ENCODE assay signal across 8 cellular contexts in the genomic region with DNA sequence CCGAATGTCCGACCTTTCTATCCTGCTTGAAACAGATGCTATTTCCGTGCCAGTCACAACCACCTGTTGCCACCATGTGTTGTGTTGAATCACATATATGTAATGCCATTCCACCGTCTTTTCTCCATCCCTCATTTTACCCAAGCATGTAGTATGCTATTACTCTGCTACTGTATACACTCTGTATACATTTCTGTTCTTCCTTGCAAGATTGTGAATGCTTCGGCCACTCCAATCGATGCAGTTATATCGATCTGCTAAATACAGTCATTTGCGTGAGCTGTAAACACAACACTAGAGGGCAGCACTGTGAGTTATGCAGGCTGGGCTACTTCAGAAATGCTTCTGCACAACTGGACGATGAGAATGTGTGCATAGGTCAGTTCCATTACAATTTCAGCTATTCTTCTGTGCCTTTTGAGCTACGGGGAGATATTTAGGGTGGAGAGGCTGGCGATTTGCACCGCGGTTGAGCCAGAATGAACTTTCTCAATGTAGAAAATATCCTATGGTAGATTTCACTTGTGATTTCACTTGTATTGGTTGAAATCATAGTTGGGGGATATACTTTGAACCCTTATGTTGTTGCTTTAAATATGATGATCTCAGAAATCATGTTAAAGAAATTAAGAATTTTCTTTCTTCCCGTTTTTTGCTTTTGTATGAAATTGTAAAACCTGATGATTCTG.
DNase-seq lines count a peak whose midpoint lies in the region; ATAC-seq and TF ChIP-seq lines count a peak whose summit lies in the region.

No MANE protein-coding gene starts in this region.

- no peak overlapping the region for H3K27ac Mint-ChIP-seq in activated T-cell treated with anti-CD3 and anti-CD28 coated beads, Interleukin-2, amount 50 U/mL, for 72 hours
- H3K27ac Mint-ChIP-seq in endodermal cell, result no peak overlapping the region
- peak overlapping the region in 1 of 9 donors; percentile 59 for H3K27ac Mint-ChIP-seq in naive thymus-derived CD4-positive, alpha-beta T cell

- H3K27ac ChIP-seq in endodermal cell (ENCODE audit: low read depth, low read length), result no peak overlapping the region
- no peak overlapping the region for H3K27ac ChIP-seq in naive thymus-derived CD4-positive, alpha-beta T cell (ENCODE audit: low read depth, low read length)

- no peak overlapping the region for H3K4me3 Mint-ChIP-seq in activated T-cell treated with anti-CD3 and anti-CD28 coated beads, Interleukin-2, amount 50 U/mL, for 72 hours
- H3K4me3 Mint-ChIP-seq in activated T-cell treated with anti-CD3 and anti-CD28 coated beads, Interleukin-2, amount 50 U/mL, for 4 hours, result no peak overlapping the region
- no peak overlapping the region for H3K4me3 Mint-ChIP-seq in endodermal cell
- no peak overlapping the region for H3K4me3 Mint-ChIP-seq in naive thymus-derived CD4-positive, alpha-beta T cell

- H3K36me3 ChIP-seq in endodermal cell (ENCODE audit: control insufficient read depth, insufficient read depth, low read length), result no peaks in the 10 kb centered on the region
- H3K36me3 ChIP-seq in naive thymus-derived CD4-positive, alpha-beta T cell (ENCODE audit: control insufficient read depth in 2 of 3, insufficient read depth in 3 of 3, low read length in 3 of 3), result no peaks in the 10 kb centered on the region

- POLR2A ChIA-PET in naive thymus-derived CD4-positive, alpha-beta T cell (lab: Charles Lee), result no interaction called here

- H3K4me3 ChIP-seq in endodermal cell (ENCODE audit: low read length), result no peak overlapping the region
- no peak overlapping the region for H3K4me3 ChIP-seq in naive thymus-derived CD4-positive, alpha-beta T cell (ENCODE audit: low read length)

- H3K36me3 Mint-ChIP-seq in activated T-cell treated with anti-CD3 and anti-CD28 coated beads, Interleukin-2, amount 50 U/mL, for 72 hours (ENCODE audit: insufficient read depth in 2 of 2), result no peaks in the 10 kb centered on the region
- no peaks in the 10 kb centered on the region for H3K36me3 Mint-ChIP-seq in activated T-cell treated with anti-CD3 and anti-CD28 coated beads, Interleukin-2, amount 50 U/mL, for 4 hours (ENCODE audit: insufficient read depth)
- no peaks in the 10 kb centered on the region for H3K36me3 Mint-ChIP-seq in endodermal cell (ENCODE audit: low read depth)
- no peaks in the 10 kb centered on the region for H3K36me3 Mint-ChIP-seq in naive thymus-derived CD4-positive, alpha-beta T cell

- peak; percentile 28 to 34 for DNase-seq in activated T-cell treated with anti-CD3 and anti-CD28 coated beads, Interleukin-2, amount 50 U/mL, for 72 hours
- DNase-seq in activated T-cell treated with anti-CD3 and anti-CD28 coated beads, Interleukin-2, amount 50 U/mL, for 4 hours, result no peak
- peak; percentile 3 for DNase-seq in RPMI7951 (ENCODE audit: low read depth)
- peak; percentile 72 for DNase-seq in endodermal cell
- DNase-seq in naive thymus-derived CD4-positive, alpha-beta T cell, result no peak
- no peak for DNase-seq in NCI-H187 treated with DMSO at 0.1 percent for 48 hours (lab: John Stamatoyannopoulos, UW)

- ATAC-seq in activated T-cell treated with anti-CD3 and anti-CD28 coated beads, Interleukin-2, amount 50 U/mL, for 72 hours (replicated peaks in 1 of 2), result no peak
- ATAC-seq in activated T-cell treated with anti-CD3 and anti-CD28 coated beads, Interleukin-2, amount 50 U/mL, for 4 hours, result no peak
- ATAC-seq in GM19467 (IDR thresholded peaks at IDR 0.05; ENCODE audit: unreplicated experiment) (peak; percentile 77), HG03521 (IDR thresholded peaks at IDR 0.05; ENCODE audit: unreplicated experiment) (peak; percentile 89)
- ATAC-seq in naive thymus-derived CD4-positive, alpha-beta T cell, result peak; percentile 48

- H3K9me3 Mint-ChIP-seq in activated T-cell treated with anti-CD3 and anti-CD28 coated beads, Interleukin-2, amount 50 U/mL, for 72 hours, result no peaks in the 10 kb centered on the region
- H3K9me3 Mint-ChIP-seq in activated T-cell treated with anti-CD3 and anti-CD28 coated beads, Interleukin-2, amount 50 U/mL, for 4 hours, result no peaks in the 10 kb centered on the region
- H3K9me3 Mint-ChIP-seq in endodermal cell, result no peaks in the 10 kb centered on the region
- no peaks in the 10 kb centered on the region for H3K9me3 Mint-ChIP-seq in naive thymus-derived CD4-positive, alpha-beta T cell

- WGBS in endodermal cell (ENCODE audit: insufficient coverage in 1 of 2, insufficient read length in 1 of 2), 2 experiments, result 86 to 90% methylated on average over 13 to 14 of the region's 14 CpGs

- CTCF ChIA-PET in naive thymus-derived CD4-positive, alpha-beta T cell (lab: Charles Lee), result no interaction called here

- H3K27me3 Mint-ChIP-seq in activated T-cell treated with anti-CD3 and anti-CD28 coated beads, Interleukin-2, amount 50 U/mL, for 72 hours (ENCODE audit: low read depth), result peaks cover 17% of the 10 kb centered on the region
- peaks cover 11% of the 10 kb centered on the region for H3K27me3 Mint-ChIP-seq in activated T-cell treated with anti-CD3 and anti-CD28 coated beads, Interleukin-2, amount 50 U/mL, for 4 hours (ENCODE audit: low read depth)
- no peaks in the 10 kb centered on the region for H3K27me3 Mint-ChIP-seq in endodermal cell (ENCODE audit: insufficient read depth)
- H3K27me3 Mint-ChIP-seq in naive thymus-derived CD4-positive, alpha-beta T cell, result peaks cover 2 to 20% (median 9%) of the 10 kb centered on the region in 5 donors

- no peak overlapping the region for H3K9ac ChIP-seq in endodermal cell (ENCODE audit: extremely low read depth, low read length, poor library complexity, severe bottlenecking)

- intact Hi-C loops in naive thymus-derived CD4-positive, alpha-beta T cell (cut with micrococcal nuclease), result loop anchor here in 1 of 2 donors (1.0 kb wide), 2 partner anchors 99 to 320 kb away; no protein-coding TSS in a partner anchor

- TF ChIP-seq CTCF in endodermal cell (conservative IDR thresholded peaks at IDR 0.05), result peak; percentile 92

- no peaks in the 10 kb centered on the region for H3K27me3 ChIP-seq in endodermal cell (ENCODE audit: control insufficient read depth, insufficient read depth, low read length, poor library complexity, severe bottlenecking)
- H3K27me3 ChIP-seq in naive thymus-derived CD4-positive, alpha-beta T cell (ENCODE audit: control insufficient read depth in 2 of 2, insufficient read depth in 2 of 2, low read length in 2 of 2), result peaks cover 0 to 5% of the 10 kb centered on the region in 2 donors

- H3K9me3 ChIP-seq in endodermal cell (ENCODE audit: control insufficient read depth, low read length), result no peaks in the 10 kb centered on the region
- no peaks in the 10 kb centered on the region for H3K9me3 ChIP-seq in naive thymus-derived CD4-positive, alpha-beta T cell (ENCODE audit: control insufficient read depth in 2 of 3, low read length in 3 of 3)

- no peaks in the 10 kb centered on the region for H3K4me1 ChIP-seq in endodermal cell (ENCODE audit: control insufficient read depth, insufficient read depth, low read length)
- H3K4me1 ChIP-seq in naive thymus-derived CD4-positive, alpha-beta T cell (ENCODE audit: control insufficient read depth in 2 of 2, insufficient read depth in 2 of 2, low read length in 2 of 2), result no peaks in the 10 kb centered on the region

- no peaks in the 10 kb centered on the region for H3K4me1 Mint-ChIP-seq in activated T-cell treated with anti-CD3 and anti-CD28 coated beads, Interleukin-2, amount 50 U/mL, for 72 hours (ENCODE audit: low read depth)
- H3K4me1 Mint-ChIP-seq in activated T-cell treated with anti-CD3 and anti-CD28 coated beads, Interleukin-2, amount 50 U/mL, for 4 hours (ENCODE audit: low read depth), result no peaks in the 10 kb centered on the region
- H3K4me1 Mint-ChIP-seq in endodermal cell, result peaks cover 12% of the 10 kb centered on the region
- no peaks in the 10 kb centered on the region for H3K4me1 Mint-ChIP-seq in naive thymus-derived CD4-positive, alpha-beta T cell

Comparison
In these comparisons a context has a peak if more than half of its experiments do, and no peak if none do; other contexts are left out.
1. DNase-seq: peak in activated T-cell treated with anti-CD3 and anti-CD28 coated beads, Interleukin-2, amount 50 U/mL, for 72 hours (2 of 2), RPMI7951 (single experiment) and endodermal cell (single experiment); none in activated T-cell treated with anti-CD3 and anti-CD28 coated beads, Interleukin-2, amount 50 U/mL, for 4 hours (single experiment), naive thymus-derived CD4-positive, alpha-beta T cell (0 of 9) and NCI-H187 treated with DMSO at 0.1 percent for 48 hours (single experiment).
2. ATAC-seq: peak in GM19467 (single experiment), HG03521 (single experiment) and naive thymus-derived CD4-positive, alpha-beta T cell (single experiment); none in activated T-cell treated with anti-CD3 and anti-CD28 coated beads, Interleukin-2, amount 50 U/mL, for 72 hours (0 of 2) and activated T-cell treated with anti-CD3 and anti-CD28 coated beads, Interleukin-2, amount 50 U/mL, for 4 hours (0 of 2).